Comparison of ENCODE assay signal across 9 cellular contexts in the genomic region with DNA sequence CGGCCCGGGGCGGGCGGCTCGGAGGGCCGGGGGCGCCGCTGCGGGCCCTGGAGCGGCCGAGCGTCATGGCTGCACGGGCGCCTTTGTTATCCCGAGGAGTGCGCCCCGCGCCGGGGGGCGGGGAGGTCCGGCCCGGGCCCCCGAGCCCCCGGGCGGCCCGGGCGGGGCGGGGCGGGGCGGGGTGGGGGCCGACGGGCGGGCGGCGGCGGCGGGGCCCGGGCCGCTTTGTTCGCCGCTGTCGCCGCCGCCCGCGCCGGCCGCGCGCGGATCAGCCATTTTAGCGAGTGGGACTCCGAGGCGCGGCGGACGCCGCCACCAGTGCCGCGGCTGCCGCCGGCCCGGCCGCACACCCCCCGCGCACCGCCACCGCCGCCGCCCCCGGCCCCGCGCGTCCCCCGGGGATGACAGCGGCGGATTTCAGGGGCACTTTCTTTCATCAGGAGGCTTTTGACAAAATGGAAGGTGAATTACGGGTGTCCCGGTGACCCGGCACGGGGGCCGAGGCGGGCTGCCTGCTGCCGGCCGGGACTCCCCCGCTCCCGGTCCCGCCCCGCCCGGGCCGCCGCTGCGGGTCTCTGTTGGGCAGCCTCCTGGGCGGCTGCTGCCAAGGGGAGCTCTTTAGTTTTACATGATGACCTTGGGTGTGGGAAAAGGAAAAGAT. TPM values are rescaled to one million over a fixed set of nuclear protein-coding genes. Genes with fewer than 3 reads are reported as not detected.
DNase-seq lines count a peak whose midpoint lies in the region; ATAC-seq, FAIRE-seq and TF ChIP-seq lines count a peak whose summit lies in the region.
"Had no signal": no experiment of that assay in that cellular context is flagged by ENCODE, and none has a peak within 500 bp of the region (broad histone marks: within the 10 kb centered on the region; RNA-seq: fewer than 3 reads in every experiment).

No MANE protein-coding gene starts in this region.

- H3K4me3 ChIP-seq in WI38 (ENCODE audit: low read depth, low read length) (peak overlapping the region; percentile 50), fibroblast of villous mesenchyme (ENCODE audit: low read depth, low read length) (peak overlapping the region; percentile 59), retinal pigment epithelial cell (ENCODE audit: low read length) (peak overlapping the region; percentile 62)

- peak; percentile 13 for ATAC-seq in HG02642 (IDR thresholded peaks at IDR 0.05; ENCODE audit: poor library complexity, unreplicated experiment)
- no peak for ATAC-seq in HG03378 (IDR thresholded peaks at IDR 0.05; ENCODE audit: unreplicated experiment)

- no peak for FAIRE-seq in RCC 7860 (lab: Jason Lieb, UNC)
- FAIRE-seq: G401.6 had no signal

- peak; percentile 7 for DNase-seq in NCI-H345 (lab: John Stamatoyannopoulos, UW)
- DNase-seq in NCI-H345 treated with DMSO at 0.1 percent for 48 hours (lab: John Stamatoyannopoulos, UW; ENCODE audit: unreplicated experiment), result no peak
- no peak for DNase-seq in fibroblast of villous mesenchyme (ENCODE audit: low read depth)
- no peak for DNase-seq in retinal pigment epithelial cell (ENCODE audit: low read depth)
- DNase-seq in RCC 7860 (ENCODE audit: low spot score), result no peak

- no peak for TF ChIP-seq CTCF in WI38 (IDR thresholded peaks at IDR 0.05; ENCODE audit: low read depth, low read length)
- TF ChIP-seq CTCF in fibroblast of villous mesenchyme (IDR thresholded peaks at IDR 0.05; ENCODE audit: insufficient read depth, low read depth, low read length), result no peak
- TF ChIP-seq CTCF in retinal pigment epithelial cell (conservative IDR thresholded peaks at IDR 0.05; ENCODE audit: low read depth, low read length), result no peak

RNA-seq across cellular contexts. Expression of a gene that starts 1.2 kb away (rescaled TPM):
- total RNA-seq in fibroblast of villous mesenchyme, result 13.9 and 14.7 TPM in 2 replicates
